16 cellular contexts compared by ENCODE assay signal in genomic region chr6:89494131-89494793, GRCh38.
DNase-seq lines count a peak whose midpoint lies in the region; ATAC-seq and TF ChIP-seq lines count a peak whose summit lies in the region.
"Had no signal": no experiment of that assay in that cellular context is flagged by ENCODE, and none has a peak within 500 bp of the region (broad histone marks: within the 10 kb centered on the region; RNA-seq: fewer than 3 reads in every experiment).

No MANE protein-coding gene starts in this region.

- H3K27me3 ChIP-seq in smooth muscle cell (ENCODE audit: low read depth) = no peaks in the 10 kb centered on the region
- H3K27me3 ChIP-seq: cardiac muscle cell, upper lobe of left lung had no signal

- H3K4me3 ChIP-seq in astrocyte of the cerebellum (ENCODE audit: low read depth, low read length) = no peak overlapping the region
- no peak overlapping the region for H3K4me3 ChIP-seq in smooth muscle cell
- H3K4me3 ChIP-seq: cardiac muscle cell, upper lobe of left lung had no signal

- in situ Hi-C loops in astrocyte of the cerebellum (cut with HindIII; ENCODE audit: low sequenced_read_pairs) = no loop called here

- no peak overlapping the region for H3K4me2 ChIP-seq in smooth muscle cell

- no peak for TF ChIP-seq POLR2A in GM18505 (IDR thresholded peaks at IDR 0.05; ENCODE audit: borderline replicate concordance, extremely low read depth, insufficient read depth, insufficient read length)

- ATAC-seq in HG03565 (IDR thresholded peaks at IDR 0.05; ENCODE audit: unreplicated experiment) (peak; percentile 43), HG03108 (IDR thresholded peaks at IDR 0.05; ENCODE audit: unreplicated experiment) (no peak), GM18505 (IDR thresholded peaks at IDR 0.05; ENCODE audit: unreplicated experiment) (no peak)

- H4K20me1 ChIP-seq in smooth muscle cell (ENCODE audit: low read depth) = no peaks in the 10 kb centered on the region

- peak; percentile 14 for TF ChIP-seq CTCF in astrocyte of the cerebellum (IDR thresholded peaks at IDR 0.05; ENCODE audit: low read depth, low read length, missing control alignments)
- peak; percentile 10 for TF ChIP-seq CTCF in smooth muscle cell (IDR thresholded peaks at IDR 0.05; ENCODE audit: borderline replicate concordance, insufficient read depth, poor library complexity, severe bottlenecking)

- no peaks in the 10 kb centered on the region for H3F3A ChIP-seq in smooth muscle cell (ENCODE audit: low read depth)

- H3K9me3 ChIP-seq in smooth muscle cell (replicated peaks; ENCODE audit: low read depth) = no peaks in the 10 kb centered on the region
- H3K9me3 ChIP-seq: neutrophil, upper lobe of left lung had no signal

- no peak overlapping the region for H2AFZ ChIP-seq in smooth muscle cell (ENCODE audit: low read depth)

- H3K9ac ChIP-seq in smooth muscle cell (ENCODE audit: low read depth) = no peak overlapping the region

- DNase-seq in NCI-H748 (lab: John Stamatoyannopoulos, UW; ENCODE audit: unreplicated experiment) (peak; percentile 48), NCI-H748 treated with DMSO at 0.1 percent for 48 hours (lab: John Stamatoyannopoulos, UW) (no peak), astrocyte of the cerebellum (ENCODE audit: low read depth) (no peak), smooth muscle cell (lab: John Stamatoyannopoulos, UW; ENCODE audit: unreplicated experiment) (no peak)
- DNase-seq in activated CD4-positive, alpha-beta T cell treated with anti-CD3 and anti-CD28 coated beads for 4 hours = no peak
- DNase-seq: activated CD8-positive, alpha-beta memory T cell treated with anti-CD3 and anti-CD28 coated beads for 24 hours; activated naive CD4-positive, alpha-beta T cell treated with anti-CD3 and anti-CD28 coated beads for 36 hours; Calu3; NCI-H226; T1000 had no signal

- H3K79me2 ChIP-seq in smooth muscle cell (ENCODE audit: low read depth) = no peaks in the 10 kb centered on the region

- WGBS in smooth muscle cell (ENCODE audit: low lambda C conversion rate) = 95% methylated on average over 3 of the region's 3 CpGs

- H3K27ac ChIP-seq in smooth muscle cell (ENCODE audit: low read depth) = no peak overlapping the region
- H3K27ac ChIP-seq: cardiac muscle cell, neutrophil, upper lobe of left lung had no signal

- no peaks in the 10 kb centered on the region for H3K36me3 ChIP-seq in smooth muscle cell (ENCODE audit: low read depth)
- H3K36me3 ChIP-seq: cardiac muscle cell, neutrophil, upper lobe of left lung had no signal

- peaks cover 45% of the 10 kb centered on the region for H3K4me1 ChIP-seq in smooth muscle cell (ENCODE audit: low read depth)
